Comparison of ENCODE assay signal across 8 cellular contexts in the genomic region with DNA sequence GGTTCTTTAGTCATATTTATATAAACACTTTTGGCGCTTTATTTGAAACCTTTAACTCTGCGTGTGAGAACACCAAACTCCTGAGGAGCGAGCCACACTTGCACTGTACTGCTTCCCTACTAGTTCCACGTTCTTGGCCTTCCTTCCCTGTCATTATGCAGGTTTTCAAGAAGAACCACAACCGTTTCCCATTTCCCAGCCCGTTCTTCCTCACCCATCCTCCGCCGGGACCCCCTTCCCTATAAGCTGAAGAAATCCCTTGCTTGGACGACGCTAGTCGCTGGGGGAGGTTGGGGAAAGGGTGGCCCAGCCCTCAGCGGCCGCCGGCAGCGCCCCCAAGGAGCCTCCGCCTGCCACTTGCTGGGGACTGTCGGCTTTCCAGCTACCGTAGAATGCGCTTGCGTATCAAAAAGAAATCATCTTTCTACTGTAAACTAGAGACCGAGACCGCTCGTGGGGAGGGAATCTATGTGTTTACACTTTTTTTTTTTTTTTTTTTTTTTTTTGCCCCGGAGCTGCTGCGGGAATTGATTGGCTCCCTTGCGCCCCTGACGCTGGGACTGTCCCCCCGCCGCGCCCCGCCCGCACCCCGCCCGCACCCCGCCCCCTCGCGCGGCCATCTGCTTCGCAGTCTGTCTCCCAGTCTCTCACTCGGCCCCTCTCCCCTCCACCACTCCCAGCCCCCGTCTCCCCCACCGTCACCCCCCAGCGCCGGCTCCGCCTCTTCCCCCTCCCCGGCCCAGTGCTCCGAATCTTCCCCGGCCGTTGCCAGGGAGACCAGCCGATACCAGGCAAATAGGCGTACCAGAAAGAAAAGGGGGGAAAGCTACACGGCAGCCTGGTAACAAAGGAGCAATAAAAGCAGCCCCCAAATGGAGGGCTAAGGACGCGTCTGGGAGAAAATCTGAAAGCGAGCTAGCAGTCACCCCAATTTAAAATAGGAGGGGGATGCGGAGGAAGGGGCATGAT. TPM values are rescaled to one million over a fixed set of nuclear protein-coding genes. Genes with fewer than 3 reads are reported as not detected.
A peak's percentile ranks its signal among the peaks of the same experiment; 100 is the strongest.
DNase-seq lines count a peak whose midpoint lies in the region; ATAC-seq, FAIRE-seq and TF ChIP-seq lines count a peak whose summit lies in the region.

No MANE protein-coding gene starts in this region.

- no peak for FAIRE-seq in H54 (lab: Jason Lieb, UNC)

- H3K9me3 ChIP-seq in ascending aorta (no peaks in the 10 kb centered on the region), right atrium auricular region (no peaks in the 10 kb centered on the region), parathyroid adenoma (ENCODE audit: control insufficient read depth, low read length) (no peaks in the 10 kb centered on the region)

- H3K27me3 ChIP-seq in ascending aorta (no peaks in the 10 kb centered on the region), right atrium auricular region (no peaks in the 10 kb centered on the region), parathyroid adenoma (ENCODE audit: control insufficient read depth, insufficient read depth, low read length) (no peaks in the 10 kb centered on the region)

- H3K4me3 ChIP-seq in ascending aorta = peak overlapping the region; percentile 58 to 70
- peak overlapping the region; percentile 60 to 78 for H3K4me3 ChIP-seq in right atrium auricular region
- H3K4me3 ChIP-seq in parathyroid adenoma (ENCODE audit: low read depth, low read length) = peak overlapping the region; percentile 83

- peak overlapping the region in 1 of 2 donors; percentile 72 for H3K27ac ChIP-seq in ascending aorta
- H3K27ac ChIP-seq in right atrium auricular region = peak overlapping the region; percentile 94 to 95
- H3K27ac ChIP-seq in parathyroid adenoma = peak overlapping the region; percentile 99

- ATAC-seq in HG02642 (IDR thresholded peaks at IDR 0.05; ENCODE audit: poor library complexity, unreplicated experiment) (peak; percentile 11), GM21367 (IDR thresholded peaks at IDR 0.05; ENCODE audit: unreplicated experiment) (no peak)

- peak overlapping the region; percentile 93 for H3K4me2 ChIP-seq in parathyroid adenoma (ENCODE audit: low read length)

- H3K9ac ChIP-seq in parathyroid adenoma = no peak overlapping the region

- H3K79me2 ChIP-seq in parathyroid adenoma = peaks cover 4% of the 10 kb centered on the region

- no peak for TF ChIP-seq POLR2A in H54 (IDR thresholded peaks at IDR 0.05; ENCODE audit: low read depth, low read length)

- intact Hi-C loops in ascending aorta (cut with DNase I) = loop anchor here (5.0 kb wide), 3 partner anchors 203 to 978 kb away; no protein-coding TSS in a partner anchor

- peaks cover 0 to 5% of the 10 kb centered on the region in 2 donors for H3K4me1 ChIP-seq in ascending aorta
- H3K4me1 ChIP-seq in right atrium auricular region = peaks cover 0 to 6% of the 10 kb centered on the region in 2 donors
- H3K4me1 ChIP-seq in parathyroid adenoma = peaks cover 8% of the 10 kb centered on the region

- H2AFZ ChIP-seq in parathyroid adenoma = peak overlapping the region; percentile 92

- peak; percentile 91 for DNase-seq in EH (ENCODE audit: low read depth)
- peak; percentile 93 for DNase-seq in NCI-H69 (lab: John Stamatoyannopoulos, UW)
- DNase-seq in ascending aorta (ENCODE audit: low spot score in 2 of 2) = peak in 1 of 2 donors; percentile 76
- DNase-seq in right atrium auricular region (ENCODE audit: low spot score) = peak; percentile 61
- no peak for DNase-seq in H54 (ENCODE audit: insufficient read length, low spot score)

- no peaks in the 10 kb centered on the region for H3K36me3 ChIP-seq in ascending aorta
- no peaks in the 10 kb centered on the region for H3K36me3 ChIP-seq in right atrium auricular region
- no peaks in the 10 kb centered on the region for H3K36me3 ChIP-seq in parathyroid adenoma (ENCODE audit: control insufficient read depth, insufficient read depth, low read length)

- TF ChIP-seq CTCF in ascending aorta (IDR thresholded peaks at IDR 0.05) = peak in 1 of 3 experiments; percentile 25
- peak in 1 of 2 donors; percentile 57 for TF ChIP-seq CTCF in right atrium auricular region (IDR thresholded peaks at IDR 0.05)
- TF ChIP-seq CTCF in parathyroid adenoma (IDR thresholded peaks at IDR 0.05) = peak; percentile 37

RNA-seq across cellular contexts. Expression of gene MARCKS, which starts 2.3 kb away (rescaled TPM):
- 42.7 TPM for total RNA-seq in ascending aorta
- total RNA-seq in right atrium auricular region = 10 to 100 TPM in 1 of 2 donors, 1 to 10 TPM in 1; 9.8 to 13.5 TPM
